Comparison of ENCODE assay signal across 12 cellular contexts in genomic region chr2:126849054-126849453, GRCh38. TPM values are rescaled to one million over a fixed set of nuclear protein-coding genes. Genes with fewer than 3 reads are reported as not detected.
"Had no signal": no experiment of that assay in that cellular context is flagged by ENCODE, and none has a peak within 500 bp of the region (broad histone marks: within the 10 kb centered on the region; RNA-seq: fewer than 3 reads in every experiment).

No MANE protein-coding gene starts in this region.

- H2AFZ ChIP-seq: GM23248 had no signal

- DNase-seq: GM23248, GOT3, H7, HFFc6, Karpas-422, KBM-7 had no signal

- H3K4me2 ChIP-seq: KMS-11 had no signal

- H3K4me3 ChIP-seq: GM23248, HAP-1 had no signal

- H3K4me1 ChIP-seq: HAP-1 had no signal

- H3K36me3 ChIP-seq: HAP-1 had no signal

- H3K9ac ChIP-seq: GM23248, KMS-11 had no signal

- H3K9me3 ChIP-seq: HAP-1 had no signal

- FAIRE-seq: HTR-8/SVneo had no signal

- ATAC-seq: HCT116 had no signal

- H3K27ac ChIP-seq: GM23248, KMS-11 had no signal

RNA-seq across cellular contexts. Expression of gene TEX51, which starts 49.6 kb away (rescaled TPM):
- total RNA-seq: GM23248, H4, H7, HFFc6, HT-29 had no signal
- polyA plus RNA-seq: GM23248 had no signal
